Comparison of ENCODE assay signal across 7 cellular contexts in genomic region chr3:15331072-15331605, GRCh38. TPM values are rescaled to one million over a fixed set of nuclear protein-coding genes. Genes with fewer than 3 reads are reported as not detected.
DNase-seq lines count a peak whose midpoint lies in the region; ATAC-seq lines count a peak whose summit lies in the region.

No MANE protein-coding gene starts in this region.

- H3K9me3 ChIP-seq in HUES48 (ENCODE audit: control insufficient read depth, insufficient read depth, low read length) = no peaks in the 10 kb centered on the region
- no peaks in the 10 kb centered on the region for H3K9me3 ChIP-seq in iPS-18a (ENCODE audit: control insufficient read depth, low read depth, low read length)

- H3K4me3 ChIP-seq in HUES48 (ENCODE audit: low read depth, low read length) (peak overlapping the region; percentile 79), iPS-18a (ENCODE audit: low read length) (peak overlapping the region; percentile 63)

- H3K27me3 Mint-ChIP-seq in activated CD8-positive, alpha-beta T cell treated with anti-CD3 and anti-CD28 coated beads, Interleukin-2, amount 10 ng/mL, durations not matched to agents 7 days and 5 days (ENCODE audit: low read depth) = peaks cover 23% of the 10 kb centered on the region
- H3K27me3 Mint-ChIP-seq in stimulated activated naive B cell treated with anti-CD40 and anti-IgM and Interleukin-4, amounts not matched to agents 10 μg/mL and 1 μg/mL and 100 μg/mL, for 72 hours = no peaks in the 10 kb centered on the region

- CTCF ChIA-PET in activated CD8-positive, alpha-beta T cell treated with anti-CD3 and anti-CD28 coated beads, Interleukin-2, amount 10 ng/mL, durations not matched to agents 7 days and 5 days (lab: Charles Lee) = interaction anchor here (0.7 to 10.6 kb wide), 10 partner anchors 10 to 74 kb away, joined by 4 to 168 read pairs (median 6); no protein-coding TSS in a partner anchor

- H3K27ac ChIP-seq in HUES48 (ENCODE audit: low read depth, low read length) (no peak overlapping the region), iPS-18a (ENCODE audit: low read length) (no peak overlapping the region)

- H3K36me3 ChIP-seq in HUES48 (ENCODE audit: control insufficient read depth, insufficient read depth, low read length) (no peaks in the 10 kb centered on the region), iPS-18a (ENCODE audit: control insufficient read depth, low read depth, low read length) (peaks cover 5% of the 10 kb centered on the region)

- H3K9me3 Mint-ChIP-seq in activated CD8-positive, alpha-beta T cell treated with anti-CD3 and anti-CD28 coated beads, Interleukin-2, amount 10 ng/mL, durations not matched to agents 7 days and 5 days (ENCODE audit: insufficient read depth) = no peaks in the 10 kb centered on the region
- no peaks in the 10 kb centered on the region for H3K9me3 Mint-ChIP-seq in stimulated activated naive B cell treated with anti-CD40 and anti-IgM and Interleukin-4, amounts not matched to agents 10 μg/mL and 1 μg/mL and 100 μg/mL, for 72 hours

- H3K36me3 Mint-ChIP-seq in activated CD8-positive, alpha-beta T cell treated with anti-CD3 and anti-CD28 coated beads, Interleukin-2, amount 10 ng/mL, durations not matched to agents 7 days and 5 days (ENCODE audit: low read depth) = peaks cover 31% of the 10 kb centered on the region
- peaks cover 9 to 16% of the 10 kb centered on the region in 2 donors for H3K36me3 Mint-ChIP-seq in stimulated activated naive B cell treated with anti-CD40 and anti-IgM and Interleukin-4, amounts not matched to agents 10 μg/mL and 1 μg/mL and 100 μg/mL, for 72 hours

- H3K4me1 ChIP-seq in HUES48 (ENCODE audit: control insufficient read depth, insufficient read depth, low read length) (peaks cover 26% of the 10 kb centered on the region), iPS-18a (ENCODE audit: control insufficient read depth, low read depth, low read length) (peaks cover 17% of the 10 kb centered on the region)

- H3K4me3 Mint-ChIP-seq in activated CD8-positive, alpha-beta T cell treated with anti-CD3 and anti-CD28 coated beads, Interleukin-2, amount 10 ng/mL, durations not matched to agents 7 days and 5 days = peak overlapping the region; percentile 76
- peak overlapping the region; percentile 93 to 95 for H3K4me3 Mint-ChIP-seq in stimulated activated naive B cell treated with anti-CD40 and anti-IgM and Interleukin-4, amounts not matched to agents 10 μg/mL and 1 μg/mL and 100 μg/mL, for 72 hours

- peaks cover 39% of the 10 kb centered on the region for H3K4me1 Mint-ChIP-seq in activated CD8-positive, alpha-beta T cell treated with anti-CD3 and anti-CD28 coated beads, Interleukin-2, amount 10 ng/mL, durations not matched to agents 7 days and 5 days (ENCODE audit: low read depth)
- peaks cover 41 to 67% of the 10 kb centered on the region in 2 donors for H3K4me1 Mint-ChIP-seq in stimulated activated naive B cell treated with anti-CD40 and anti-IgM and Interleukin-4, amounts not matched to agents 10 μg/mL and 1 μg/mL and 100 μg/mL, for 72 hours

- ATAC-seq in activated CD8-positive, alpha-beta T cell treated with anti-CD3 and anti-CD28 coated beads, Interleukin-2, amount 10 ng/mL, durations not matched to agents 7 days and 5 days = no peak
- no peak for ATAC-seq in stimulated activated naive B cell treated with anti-CD40 and anti-IgM and Interleukin-4, amounts not matched to agents 10 μg/mL and 1 μg/mL and 100 μg/mL, for 72 hours (replicated peaks)
- no peak for ATAC-seq in GM18907 (IDR thresholded peaks at IDR 0.05; ENCODE audit: unreplicated experiment)

- H3K27ac Mint-ChIP-seq in activated CD8-positive, alpha-beta T cell treated with anti-CD3 and anti-CD28 coated beads, Interleukin-2, amount 10 ng/mL, durations not matched to agents 7 days and 5 days = no peak overlapping the region
- H3K27ac Mint-ChIP-seq in stimulated activated naive B cell treated with anti-CD40 and anti-IgM and Interleukin-4, amounts not matched to agents 10 μg/mL and 1 μg/mL and 100 μg/mL, for 72 hours = peak overlapping the region; percentile 90

- no peak for DNase-seq in activated CD8-positive, alpha-beta T cell treated with anti-CD3 and anti-CD28 coated beads, Interleukin-2, amount 10 ng/mL, durations not matched to agents 7 days and 5 days
- no peak for DNase-seq in stimulated activated naive B cell treated with anti-CD40 and anti-IgM and Interleukin-4, amounts not matched to agents 10 μg/mL and 1 μg/mL and 100 μg/mL, for 72 hours
- DNase-seq in RPMI8226 (no peak), NCI-H226 (no peak)

- peaks cover 24% of the 10 kb centered on the region for H3K27me3 ChIP-seq in HUES48 (ENCODE audit: control insufficient read depth, insufficient read depth, low read length)
- H3K27me3 ChIP-seq in iPS-18a (ENCODE audit: control insufficient read depth, insufficient read depth, low read length) = peaks cover 27% of the 10 kb centered on the region

- POLR2A ChIA-PET in activated CD8-positive, alpha-beta T cell treated with anti-CD3 and anti-CD28 coated beads, Interleukin-2, amount 10 ng/mL, durations not matched to agents 7 days and 5 days (lab: Charles Lee) = no interaction called here

- H3K9ac ChIP-seq in HUES48 (ENCODE audit: low read depth, low read length) (no peak overlapping the region), iPS-18a (ENCODE audit: low read length) (peak overlapping the region; percentile 60)

RNA-seq across cellular contexts. Expression of gene SH3BP5, which starts 1.2 kb away (rescaled TPM):
- total RNA-seq in activated CD8-positive, alpha-beta T cell treated with anti-CD3 and anti-CD28 coated beads, Interleukin-2, amount 10 ng/mL, durations not matched to agents 7 days and 5 days = 10 to 100 TPM; 12.6 to 15.0 TPM
